Comparison of ENCODE assay signal across 8 cellular contexts in the genomic region with DNA sequence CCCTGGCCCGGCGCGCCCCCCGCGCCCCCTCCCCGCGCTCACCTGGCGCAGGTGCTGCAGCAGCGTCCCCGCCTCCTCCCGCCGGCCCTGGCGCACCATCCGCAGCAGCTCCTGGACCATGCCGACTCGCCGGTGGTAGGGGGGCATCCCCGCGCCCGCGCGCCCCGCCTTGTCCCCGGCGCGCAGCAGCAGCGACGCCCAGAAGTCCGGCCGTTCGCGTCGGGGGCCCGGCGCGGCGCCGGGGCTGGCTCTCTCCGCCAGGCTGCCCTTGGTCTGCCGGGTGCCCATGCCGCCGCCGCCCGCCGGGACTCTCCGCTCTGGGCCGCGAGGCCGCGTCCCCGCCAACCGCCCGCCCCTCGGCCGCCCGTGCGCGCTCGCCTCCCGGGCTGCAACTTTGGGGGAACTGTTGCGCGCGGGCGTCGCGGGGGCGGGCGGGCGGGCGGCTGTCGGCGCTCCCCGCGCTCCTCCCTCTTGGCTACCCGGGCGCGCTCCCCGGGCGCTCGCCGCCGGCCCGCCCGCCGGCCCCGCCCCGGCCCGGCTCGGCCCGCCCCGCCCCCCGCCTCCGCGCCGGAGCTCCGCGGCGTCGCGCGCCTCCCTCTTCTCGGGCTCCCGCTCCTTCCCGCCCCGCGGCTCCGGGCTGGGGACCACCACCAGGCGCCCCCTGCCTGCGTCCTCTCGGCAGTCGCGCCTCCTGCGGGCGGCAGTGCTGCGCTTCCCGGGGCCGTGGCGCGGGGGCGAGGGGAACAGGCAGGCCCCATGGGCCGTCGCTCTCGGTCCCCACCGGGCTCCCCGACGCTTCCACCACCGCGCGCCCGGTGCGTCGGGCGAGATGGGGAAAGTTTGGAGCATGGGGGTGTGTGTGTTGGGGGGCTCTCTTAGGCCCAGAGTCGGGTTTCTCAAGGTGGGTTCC. TPM values are rescaled to one million over a fixed set of nuclear protein-coding genes. Genes with fewer than 3 reads are reported as not detected.
A peak's percentile ranks its signal among the peaks of the same experiment; 100 is the strongest.
DNase-seq lines count a peak whose midpoint lies in the region; ATAC-seq and TF ChIP-seq lines count a peak whose summit lies in the region.

A gene with protein sequence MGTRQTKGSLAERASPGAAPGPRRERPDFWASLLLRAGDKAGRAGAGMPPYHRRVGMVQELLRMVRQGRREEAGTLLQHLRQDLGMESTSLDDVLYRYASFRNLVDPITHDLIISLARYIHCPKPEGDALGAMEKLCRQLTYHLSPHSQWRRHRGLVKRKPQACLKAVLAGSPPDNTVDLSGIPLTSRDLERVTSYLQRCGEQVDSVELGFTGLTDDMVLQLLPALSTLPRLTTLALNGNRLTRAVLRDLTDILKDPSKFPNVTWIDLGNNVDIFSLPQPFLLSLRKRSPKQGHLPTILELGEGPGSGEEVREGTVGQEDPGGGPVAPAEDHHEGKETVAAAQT (minus strand): TSS at position 491 of the 910 bp plus-strand sequence. CDS start 203 bp downstream, at position 288.

- H3K4me1 ChIP-seq in left lung = peaks cover 7 to 10% of the 10 kb centered on the region in 2 donors

- H3K4me1 Mint-ChIP-seq in IgD-negative memory B cell (peaks cover 0 to 6% (median 4%) of the 10 kb centered on the region in 3 donors), activated B cell treated with CpG ODN at 0.5 μM for 24 hours (peaks cover 8% of the 10 kb centered on the region), chondrocyte (ENCODE audit: low read depth) (peaks cover 15% of the 10 kb centered on the region)

- H3K36me3 ChIP-seq in left lung = no peaks in the 10 kb centered on the region

- no peak within 1 kb of the TSS for H3K27ac ChIP-seq in left lung

- H3K36me3 Mint-ChIP-seq in IgD-negative memory B cell = no peaks in the 10 kb centered on the region
- H3K36me3 Mint-ChIP-seq in activated B cell treated with CpG ODN at 0.5 μM for 24 hours (ENCODE audit: low read depth) = no peaks in the 10 kb centered on the region
- H3K36me3 Mint-ChIP-seq in chondrocyte (ENCODE audit: low read depth) = no peaks in the 10 kb centered on the region

- H3K27ac Mint-ChIP-seq in IgD-negative memory B cell (no peak within 1 kb of the TSS), activated B cell treated with CpG ODN at 0.5 μM for 24 hours (no peak within 1 kb of the TSS), chondrocyte (ENCODE audit: unreplicated experiment) (no peak within 1 kb of the TSS)

- intact Hi-C loops in activated B cell treated with CpG ODN at 0.5 μM for 24 hours (cut with micrococcal nuclease) (loop anchor here (1.0 to 5.0 kb wide), 2 partner anchors 43 to 55 kb away; no protein-coding TSS in a partner anchor), left lung (cut with DNase I) (no loop called here)

- no peaks in the 10 kb centered on the region for H3K9me3 Mint-ChIP-seq in IgD-negative memory B cell
- H3K9me3 Mint-ChIP-seq in activated B cell treated with CpG ODN at 0.5 μM for 24 hours = no peaks in the 10 kb centered on the region
- H3K9me3 Mint-ChIP-seq in chondrocyte (ENCODE audit: low read depth) = no peaks in the 10 kb centered on the region

- H3K27me3 Mint-ChIP-seq in IgD-negative memory B cell (peaks cover 8% of the 10 kb centered on the region), activated B cell treated with CpG ODN at 0.5 μM for 24 hours (peaks cover 5% of the 10 kb centered on the region), chondrocyte (ENCODE audit: low read depth) (peaks cover 16% of the 10 kb centered on the region)

- DNase-seq in GM12865 (ENCODE audit: low read depth) = peak; percentile 44
- peak; percentile 57 for DNase-seq in activated B cell treated with CpG ODN at 0.5 μM for 24 hours
- no peak for DNase-seq in chondrocyte (ENCODE audit: low spot score)
- peak; percentile 51 to 88 for DNase-seq in left lung
- DNase-seq in stimulated activated CD4-positive, alpha-beta T cell treated with anti-CD3 and anti-CD28 coated beads, Interleukin-4, amount 100 ng/mL, for 1 hour = peak; percentile 58
- DNase-seq in ureter (ENCODE audit: low spot score) = no peak

- CTCF ChIA-PET in activated B cell treated with CpG ODN at 0.5 μM for 24 hours (lab: Charles Lee) = interaction anchor here (0.9 kb wide), 1 partner anchor 28 kb away, joined by 4 read pairs; no protein-coding TSS in a partner anchor

- ATAC-seq in activated B cell treated with CpG ODN at 0.5 μM for 24 hours (ENCODE audit: low read depth) = peak; percentile 91
- ATAC-seq in left lung = peak; percentile 91
- no peak for ATAC-seq in GM19467 (IDR thresholded peaks at IDR 0.05; ENCODE audit: unreplicated experiment)

- H3K4me3 Mint-ChIP-seq in IgD-negative memory B cell (peak within 1 kb of the TSS; percentile 77 to 92 (median 84)), activated B cell treated with CpG ODN at 0.5 μM for 24 hours (peak within 1 kb of the TSS; percentile 74), chondrocyte (ENCODE audit: unreplicated experiment) (peak within 1 kb of the TSS; percentile 64)

- no peaks in the 10 kb centered on the region for H3K9me3 ChIP-seq in left lung

- H3K4me3 ChIP-seq in GM12865 (ENCODE audit: low read depth, low read length) (peak within 1 kb of the TSS; percentile 21; the same call in 1 of the 2 replicates), left lung (peak within 1 kb of the TSS; percentile 36 to 52)

- POLR2A ChIA-PET in activated B cell treated with CpG ODN at 0.5 μM for 24 hours (lab: Charles Lee) = interaction anchor here (0.6 to 1.2 kb wide), 2 partner anchors 44 to 111 kb away, joined by 3 to 5 read pairs; a partner anchor contains a TSS

- TF ChIP-seq CTCF in GM12865 (IDR thresholded peaks at IDR 0.05; ENCODE audit: insufficient read depth, low read depth, low read length, missing control alignments) = no peak
- TF ChIP-seq CTCF in activated B cell treated with CpG ODN at 0.5 μM for 24 hours (IDR thresholded peaks at IDR 0.05) = no peak
- TF ChIP-seq CTCF in chondrocyte (IDR thresholded peaks at IDR 0.05) = peak; percentile 32
- TF ChIP-seq CTCF in left lung (IDR thresholded peaks at IDR 0.05) = no peak

- peaks cover 0 to 35% of the 10 kb centered on the region in 2 donors for H3K27me3 ChIP-seq in left lung

RNA-seq across cellular contexts. Expression of the gene that starts here (rescaled TPM):
- 1.7 TPM for polyA plus RNA-seq in IgD-negative memory B cell
- total RNA-seq in activated B cell treated with CpG ODN at 0.5 μM for 24 hours (0.54 and 0.98 TPM in 2 replicates), chondrocyte (2.2 to 4.1 TPM (median 2.3 TPM) in 3 replicates), left lung (1 to 10 TPM; 2.9 to 3.8 TPM), ureter (0.49 TPM)

Comparison
In these comparisons a context has a peak if more than half of its experiments do, and no peak if none do; other contexts are left out.
1. Peak in DNase-seq and ATAC-seq in activated B cell treated with CpG ODN at 0.5 μM for 24 hours; RNA of the gene not detected or under 1 TPM.
2. DNase-seq: peak in GM12865 (single experiment), left lung (2 of 2) and stimulated activated CD4-positive, alpha-beta T cell treated with anti-CD3 and anti-CD28 coated beads, Interleukin-4, amount 100 ng/mL, for 1 hour (single experiment); none in chondrocyte (single experiment) and ureter (single experiment).
3. Peak in every context shown above with its lines, with median percentiles within 50 percentile points of each other: H3K4me3 Mint-ChIP-seq.